8 cellular contexts compared by ENCODE assay signal in the genomic region with DNA sequence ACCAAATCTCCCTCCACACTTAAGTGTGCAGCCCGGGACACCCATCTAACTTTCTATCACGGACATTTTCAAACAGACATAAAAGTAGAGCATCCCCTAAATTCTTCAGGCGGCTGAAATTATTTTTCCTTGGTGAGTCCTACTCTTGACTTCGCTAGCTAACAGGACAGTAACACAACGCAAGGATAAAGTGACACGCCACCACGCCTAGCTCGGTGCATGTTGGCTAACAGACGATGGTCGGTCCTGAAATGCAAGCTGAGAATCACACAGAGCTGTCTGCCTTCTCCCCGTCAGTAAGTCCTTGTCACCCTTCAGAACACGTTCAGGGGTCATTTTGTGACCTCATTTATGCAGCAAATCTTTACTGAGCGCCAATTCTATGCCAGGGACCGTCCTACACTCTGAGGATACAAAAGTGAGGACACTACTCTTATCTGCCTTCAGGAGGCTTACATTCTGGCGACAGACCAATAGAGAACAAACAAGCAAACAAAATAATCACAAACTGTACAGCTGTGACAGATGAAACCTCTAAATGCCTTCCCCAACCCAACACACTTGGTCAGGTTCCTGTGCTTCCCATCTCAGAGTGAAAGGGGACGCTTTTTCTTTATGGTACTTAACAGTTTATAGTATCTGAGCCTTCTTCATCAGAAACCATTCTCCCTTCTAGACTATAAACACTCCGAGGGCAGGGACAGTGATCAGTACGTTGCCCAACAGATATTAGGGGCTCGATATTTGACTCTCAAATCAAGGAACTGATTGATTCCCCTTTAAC. TPM values are rescaled to one million over a fixed set of nuclear protein-coding genes. Genes with fewer than 3 reads are reported as not detected.
A peak's percentile ranks its signal among the peaks of the same experiment; 100 is the strongest.
DNase-seq lines count a peak whose midpoint lies in the region; ATAC-seq, FAIRE-seq and TF ChIP-seq lines count a peak whose summit lies in the region.

No MANE protein-coding gene starts in this region.

- H3K27ac Mint-ChIP-seq in activated CD4-positive, alpha-beta T cell treated with anti-CD3 and anti-CD28 coated beads for 36 hours, result peak overlapping the region; percentile 72
- H3K27ac Mint-ChIP-seq in activated naive CD8-positive, alpha-beta T cell treated with anti-CD3 and anti-CD28 coated beads for 36 hours, result peak overlapping the region; percentile 59

- no peak for DNase-seq in activated CD4-positive, alpha-beta T cell treated with anti-CD3 and anti-CD28 coated beads for 36 hours
- no peak for DNase-seq in activated CD4-positive, alpha-beta T cell treated with anti-CD3 and anti-CD28 coated beads for 1 hour
- DNase-seq in activated naive CD8-positive, alpha-beta T cell treated with anti-CD3 and anti-CD28 coated beads for 36 hours, result no peak
- DNase-seq in left lung (no peak), suprapubic skin (ENCODE audit: low spot score in 2 of 2) (no peak), left colon (no peak), GM19240 (ENCODE audit: insufficient read length, low spot score) (no peak), HTR-8/SVneo (ENCODE audit: insufficient read length, low spot score) (no peak)

- H3K27ac ChIP-seq in left lung, result peak overlapping the region in 1 of 2 donors; percentile 82
- peak overlapping the region; percentile 90 for H3K27ac ChIP-seq in suprapubic skin

- no peak for ATAC-seq in activated CD4-positive, alpha-beta T cell treated with anti-CD3 and anti-CD28 coated beads for 36 hours
- ATAC-seq in left lung (no peak), left colon (no peak)

- H3K9me3 Mint-ChIP-seq in activated CD4-positive, alpha-beta T cell treated with anti-CD3 and anti-CD28 coated beads for 36 hours (ENCODE audit: low read depth), result no peaks in the 10 kb centered on the region
- no peaks in the 10 kb centered on the region for H3K9me3 Mint-ChIP-seq in activated naive CD8-positive, alpha-beta T cell treated with anti-CD3 and anti-CD28 coated beads for 36 hours

- H3K27me3 ChIP-seq in left lung (no peaks in the 10 kb centered on the region), suprapubic skin (no peaks in the 10 kb centered on the region)

- TF ChIP-seq EP300 in suprapubic skin (IDR thresholded peaks at IDR 0.05), result no peak

- peaks cover 19% of the 10 kb centered on the region for H3K4me1 Mint-ChIP-seq in activated CD4-positive, alpha-beta T cell treated with anti-CD3 and anti-CD28 coated beads for 36 hours
- H3K4me1 Mint-ChIP-seq in activated naive CD8-positive, alpha-beta T cell treated with anti-CD3 and anti-CD28 coated beads for 36 hours, result peaks cover 18% of the 10 kb centered on the region

- TF ChIP-seq POLR2A in suprapubic skin (IDR thresholded peaks at IDR 0.05), result no peak

- H3K4me3 Mint-ChIP-seq in activated CD4-positive, alpha-beta T cell treated with anti-CD3 and anti-CD28 coated beads for 36 hours, result peak overlapping the region; percentile 82
- H3K4me3 Mint-ChIP-seq in activated naive CD8-positive, alpha-beta T cell treated with anti-CD3 and anti-CD28 coated beads for 36 hours, result peak overlapping the region; percentile 83

- peaks cover 6% of the 10 kb centered on the region for H3K36me3 Mint-ChIP-seq in activated CD4-positive, alpha-beta T cell treated with anti-CD3 and anti-CD28 coated beads for 36 hours (ENCODE audit: low read depth)
- H3K36me3 Mint-ChIP-seq in activated naive CD8-positive, alpha-beta T cell treated with anti-CD3 and anti-CD28 coated beads for 36 hours, result peaks cover 4% of the 10 kb centered on the region

- H3K4me1 ChIP-seq in left lung (peaks cover 3 to 39% of the 10 kb centered on the region in 2 donors), suprapubic skin (peaks cover 41% of the 10 kb centered on the region)

- 69% methylated on average over 19 of the region's 19 CpGs for WGBS in suprapubic skin

- peak overlapping the region; percentile 76 to 96 for H3K4me3 ChIP-seq in left lung
- H3K4me3 ChIP-seq in suprapubic skin, result peak overlapping the region; percentile 97

- no peaks in the 10 kb centered on the region for H3K27me3 Mint-ChIP-seq in activated CD4-positive, alpha-beta T cell treated with anti-CD3 and anti-CD28 coated beads for 36 hours
- H3K27me3 Mint-ChIP-seq in activated naive CD8-positive, alpha-beta T cell treated with anti-CD3 and anti-CD28 coated beads for 36 hours, result no peaks in the 10 kb centered on the region

- intact Hi-C loops in activated CD4-positive, alpha-beta T cell treated with anti-CD3 and anti-CD28 coated beads for 36 hours (cut with DNase I, micrococcal nuclease), result loop anchor here in 1 of 2 experiments (2.0 to 10.0 kb wide), 4 partner anchors 40 to 590 kb away; partner anchors contain the start of genes BFAR, MARF1, PARN and RRN3
- intact Hi-C loops in left lung (cut with DNase I) (no loop called here), left colon (cut with DNase I, micrococcal nuclease) (no loop called here)

- TF ChIP-seq CTCF in left lung (IDR thresholded peaks at IDR 0.05), result no peak
- TF ChIP-seq CTCF in suprapubic skin (IDR thresholded peaks at IDR 0.05), result no peak

- no peak for FAIRE-seq in HTR-8/SVneo (lab: Jason Lieb, UNC)

- CTCF ChIA-PET in activated CD4-positive, alpha-beta T cell treated with anti-CD3 and anti-CD28 coated beads for 36 hours (lab: Charles Lee), result interaction anchor here (0.7 kb wide), 1 partner anchor 9 kb away, joined by 4 read pairs; no protein-coding TSS in a partner anchor

- peaks cover 0 to 12% of the 10 kb centered on the region in 2 donors for H3K36me3 ChIP-seq in left lung
- peaks cover 10% of the 10 kb centered on the region for H3K36me3 ChIP-seq in suprapubic skin

- H3K9me3 ChIP-seq in left lung (no peaks in the 10 kb centered on the region), suprapubic skin (no peaks in the 10 kb centered on the region)

- POLR2A ChIA-PET in activated CD4-positive, alpha-beta T cell treated with anti-CD3 and anti-CD28 coated beads for 36 hours (lab: Charles Lee), result no interaction called here

RNA-seq across cellular contexts. Expression of gene NTAN1, which starts 1.3 kb away (rescaled TPM):
- total RNA-seq in activated CD4-positive, alpha-beta T cell treated with anti-CD3 and anti-CD28 coated beads for 36 hours, result 10 to 100 TPM; 42.2 to 52.7 TPM
- total RNA-seq in activated naive CD8-positive, alpha-beta T cell treated with anti-CD3 and anti-CD28 coated beads for 36 hours, result 10 to 100 TPM; 28.3 to 28.5 TPM
- total RNA-seq in left lung (10 to 100 TPM; 33.6 to 38.1 TPM), suprapubic skin (10 to 100 TPM; 41.0 to 59.1 (median 50.1) TPM), left colon (10 to 100 TPM; 27.4 to 36.0 TPM)

RNA-seq across cellular contexts. Expression of gene RRN3, which starts 39.5 kb away (rescaled TPM):
- 10 to 100 TPM; 27.0 to 36.1 TPM for total RNA-seq in activated CD4-positive, alpha-beta T cell treated with anti-CD3 and anti-CD28 coated beads for 36 hours
- 10 to 100 TPM; 49.9 to 50.1 TPM for total RNA-seq in activated naive CD8-positive, alpha-beta T cell treated with anti-CD3 and anti-CD28 coated beads for 36 hours
- 10 to 100 TPM; 21.7 to 26.0 TPM for total RNA-seq in left lung
- total RNA-seq in suprapubic skin, result 10 to 100 TPM; 20.0 to 30.1 (median 23.5) TPM
- total RNA-seq in left colon, result 10 to 100 TPM; 25.7 to 26.9 TPM
